In genomic region chr14:68473794-68474193, GRCh38 we compare ENCODE assay signal across 1 cellular context.
TF ChIP-seq lines count a peak whose summit lies in the region.

No MANE protein-coding gene starts in this region.

TF ChIP-seq in HCT116, 20 proteins besides CTCF, POLR2A, EP300 and RAD21 (continued from another document):
- TF ChIP-seq ZBTB33 (IDR thresholded peaks at IDR 0.05; ENCODE audit: extremely low read depth, insufficient replicate concordance, low read length) = no peak
